8 cellular contexts compared by ENCODE assay signal in the genomic region with DNA sequence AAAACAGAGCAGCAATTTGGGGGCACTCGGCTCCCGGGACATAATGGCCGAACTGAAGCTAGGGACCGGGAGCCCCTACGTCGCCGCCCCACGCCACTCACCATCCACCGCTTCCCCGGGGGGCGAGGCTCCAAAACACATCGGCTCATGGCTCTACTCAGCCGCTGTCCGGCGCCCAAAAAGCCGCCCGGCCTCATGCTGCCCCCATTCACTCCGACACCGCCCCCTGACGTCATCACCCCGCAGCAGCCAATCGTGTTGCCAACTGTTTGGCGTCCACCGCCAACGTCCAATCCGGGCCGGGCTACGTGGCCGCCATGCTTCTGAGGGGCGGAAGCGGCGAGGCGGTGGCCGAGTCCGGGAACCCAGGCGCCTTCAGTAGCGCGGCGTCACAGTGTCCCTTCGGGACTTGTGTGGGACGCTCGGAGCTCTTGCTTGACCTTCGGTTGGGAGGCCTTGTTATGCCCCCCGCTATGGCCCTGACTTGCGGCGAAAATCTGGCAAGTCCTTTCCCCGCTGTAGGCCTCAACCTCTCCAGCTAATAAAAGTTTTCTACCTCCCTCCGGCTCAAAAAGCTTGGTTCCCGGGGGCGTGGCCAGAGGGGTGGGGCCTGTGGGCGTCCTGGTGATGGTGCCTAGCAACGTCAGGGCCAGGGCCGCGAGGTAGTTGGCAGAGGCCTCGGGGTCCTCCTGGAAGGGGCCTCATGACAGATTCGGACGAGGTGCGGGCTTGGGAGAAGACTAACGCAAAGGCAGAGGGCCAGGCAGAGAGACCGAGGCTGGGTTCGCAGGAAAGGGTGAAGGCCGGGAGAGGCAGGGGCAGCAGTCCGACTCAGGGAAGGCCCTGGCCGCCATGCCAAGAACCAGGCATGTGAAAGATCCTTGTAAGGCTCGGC. TPM values are rescaled to one million over a fixed set of nuclear protein-coding genes. Genes with fewer than 3 reads are reported as not detected.
DNase-seq lines count a peak whose midpoint lies in the region; ATAC-seq, FAIRE-seq and TF ChIP-seq lines count a peak whose summit lies in the region.

Gene PTRH1 (minus strand): TSS at position 221 of the 895 bp plus-strand sequence. CDS start 24 bp downstream, at position 197.
A gene with protein sequence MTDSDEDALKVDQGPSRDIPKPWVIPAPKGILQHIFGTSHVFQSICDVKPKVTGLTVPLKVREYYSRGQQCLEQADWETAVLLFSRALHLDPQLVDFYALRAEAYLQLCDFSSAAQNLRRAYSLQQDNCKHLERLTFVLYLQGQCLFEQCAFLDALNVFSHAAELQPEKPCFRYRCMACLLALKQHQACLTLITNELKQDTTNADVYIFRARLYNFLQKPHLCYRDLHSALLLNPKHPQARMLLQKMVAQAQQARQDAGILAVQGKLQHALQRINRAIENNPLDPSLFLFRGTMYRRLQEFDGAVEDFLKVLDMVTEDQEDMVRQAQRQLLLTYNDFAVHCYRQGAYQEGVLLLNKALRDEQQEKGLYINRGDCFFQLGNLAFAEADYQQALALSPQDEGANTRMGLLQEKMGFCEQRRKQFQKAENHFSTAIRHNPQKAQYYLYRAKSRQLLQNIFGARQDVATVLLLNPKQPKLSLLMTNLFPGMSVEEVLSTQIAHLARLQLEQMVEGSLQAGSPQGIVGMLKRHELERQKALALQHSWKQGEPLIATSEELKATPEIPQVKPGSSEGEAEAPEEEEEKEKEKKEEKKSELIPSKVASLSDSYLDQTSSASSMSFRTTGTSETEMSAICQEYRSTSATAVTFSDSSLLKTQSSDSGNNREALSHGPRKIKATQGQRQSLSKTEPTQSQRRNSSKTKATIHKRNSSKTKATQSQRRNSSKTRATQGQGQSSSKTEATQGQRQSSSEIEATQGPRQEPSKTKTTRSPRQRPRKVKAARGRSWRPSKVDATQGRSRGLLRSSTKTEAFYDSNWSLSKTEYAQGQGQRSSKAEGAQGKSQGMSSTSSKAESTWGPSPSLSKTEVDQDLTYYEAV (plus strand): TSS at position 637 of the 895 bp plus-strand sequence. CDS start 67 bp downstream, at position 704.

- peak within 1 kb of the TSS; percentile 90 for H3K9ac ChIP-seq in keratinocyte (ENCODE audit: control insufficient read depth, extremely low read depth, insufficient read depth, low read length)

- peak; percentile 76 for ATAC-seq in HG03378 (IDR thresholded peaks at IDR 0.05; ENCODE audit: unreplicated experiment)

- peak; percentile 40 for TF ChIP-seq POLR2A in GM19099 (IDR thresholded peaks at IDR 0.05; ENCODE audit: extremely low read depth, insufficient read length, low read depth)

- dilution Hi-C loops in keratinocyte (cut with MboI; ENCODE audit: extremely low pct_ligation_motif_present, low sequenced_read_pairs): no loop called here

- peak within 1 kb of the TSS; percentile 91 for H2AFZ ChIP-seq in keratinocyte (ENCODE audit: control insufficient read depth, low read length)

- H3K4me2 ChIP-seq in keratinocyte (ENCODE audit: control insufficient read depth, extremely low read depth, insufficient read depth, low read depth, low read length): peak within 1 kb of the TSS; percentile 95

- H3K9me1 ChIP-seq in keratinocyte (ENCODE audit: control insufficient read depth, extremely low read depth, insufficient read depth, low read length): no peaks in the 10 kb centered on the region

- H3K9me3 ChIP-seq in keratinocyte (ENCODE audit: control insufficient read depth, low read depth, low read length): no peaks in the 10 kb centered on the region

- H3K79me2 ChIP-seq in keratinocyte (ENCODE audit: control insufficient read depth, insufficient read depth, low read length): peaks cover 9% of the 10 kb centered on the region

- FAIRE-seq in keratinocyte (lab: Jason Lieb, UNC): peak; percentile 76

- peak within 1 kb of the TSS; percentile 72 to 94 (median 90) for H3K4me3 ChIP-seq in keratinocyte (ENCODE audit: control insufficient read depth in 2 of 3, extremely low read depth in 1 of 3, insufficient read depth in 2 of 3, low read depth in 1 of 3, low read length in 3 of 3)

- no peaks in the 10 kb centered on the region for H4K20me1 ChIP-seq in keratinocyte (ENCODE audit: control insufficient read depth, extremely low read depth, insufficient read depth, low read length)

- TF ChIP-seq CTCF in keratinocyte (optimal IDR thresholded peaks at IDR 0.05 in 1 of 3, IDR thresholded peaks at IDR 0.05 in 1 of 3, conservative IDR thresholded peaks at IDR 0.05 in 1 of 3; ENCODE audit: extremely low read depth in 1 of 3, insufficient read depth in 2 of 3, low read length in 3 of 3): no peak

- no peaks in the 10 kb centered on the region for H3K27me3 ChIP-seq in keratinocyte (ENCODE audit: control insufficient read depth, extremely low read depth, insufficient read depth, low read length)

- H3K36me3 ChIP-seq in keratinocyte (ENCODE audit: control insufficient read depth in 2 of 2, extremely low read depth in 1 of 2, insufficient read depth in 2 of 2, low read length in 2 of 2): peaks cover 0 to 4% of the 10 kb centered on the region in 2 experiments

- H3K27ac ChIP-seq in keratinocyte (ENCODE audit: control insufficient read depth, insufficient read depth, low read length): peak within 1 kb of the TSS; percentile 59

- H3K4me1 ChIP-seq in keratinocyte (ENCODE audit: control insufficient read depth, extremely low read depth, insufficient read depth, low read length): peaks cover 12% of the 10 kb centered on the region

- DNase-seq in AG20443 (ENCODE audit: low spot score): peak; percentile 99
- DNase-seq in NCI-H446 treated with DMSO at 0.1 percent for 48 hours (lab: John Stamatoyannopoulos, UW): peak; percentile 77
- peak; percentile 97 for DNase-seq in activated CD4-positive, CD25-positive, alpha-beta regulatory T cell treated with anti-CD3 and anti-CD28 coated beads, Interleukin-2, amount 50 U/mL, for 72 hours
- DNase-seq in cerebellar nuclear complex (lab: John Stamatoyannopoulos, UW): peak; percentile 44 to 89
- no peak for DNase-seq in keratinocyte (ENCODE audit: low read depth, low spot score)
- DNase-seq in stimulated activated CD4-positive, alpha-beta T cell treated with anti-CD3 and anti-CD28 coated beads, Interleukin-12 subunit alpha, Interleukin-12 subunit beta, amount 100 ng/mL, for 48 hours (ENCODE audit: low read depth in 2 of 3, low spot score in 1 of 3): peak; percentile 91 to 98 (median 96)

RNA-seq across cellular contexts. Expression of gene PTRH1, which starts in this region (rescaled TPM):
- 14.3 to 25.2 TPM (median 14.9 TPM) in 3 replicates for polyA plus RNA-seq in keratinocyte
- polyA plus RNA-seq in keratinocyte (2011; ENCODE audit: low read depth): 3.9 TPM
- polyA plus RNA-seq in keratinocyte (2011; cell fraction: cytosol; rRNA removed): 9.3 and 30.8 TPM in 2 replicates
- polyA plus RNA-seq in keratinocyte (2011; cell fraction: nucleus; rRNA removed): 12.4 and 20.2 TPM in 2 replicates
- 12.5 and 37.5 TPM in 2 replicates for polyA plus RNA-seq in keratinocyte (2012; ENCODE audit: low replicate concordance)
- polyA minus RNA-seq in keratinocyte: 4.8 to 10.2 TPM (median 5.9 TPM) in 3 replicates
- polyA minus RNA-seq in keratinocyte (2011; cell fraction: cytosol; rRNA and poly(A)+ RNA removed): 35.7 TPM
- 10.2 and 10.8 TPM in 2 replicates for polyA minus RNA-seq in keratinocyte (2011; cell fraction: nucleus; rRNA and poly(A)+ RNA removed)

RNA-seq across cellular contexts. Expression of the second gene that starts in this region (rescaled TPM):
- 0.03 to 0.05 TPM in 2 of 3 replicates, not detected in the other for polyA plus RNA-seq in keratinocyte
- not detected for polyA plus RNA-seq in keratinocyte (2011; ENCODE audit: low read depth)
- 0.01 TPM in 1 of 2 replicates, not detected in the other for polyA plus RNA-seq in keratinocyte (2011; cell fraction: cytosol; rRNA removed)
- 0.08 TPM in 1 of 2 replicates, not detected in the other for polyA plus RNA-seq in keratinocyte (2011; cell fraction: nucleus; rRNA removed)
- polyA plus RNA-seq in keratinocyte (2012; ENCODE audit: low replicate concordance): not detected in 2 replicates
- 0.10 TPM in 1 of 3 replicates, not detected in the others for polyA minus RNA-seq in keratinocyte
- polyA minus RNA-seq in keratinocyte (2011; cell fraction: cytosol; rRNA and poly(A)+ RNA removed): not detected
- not detected in 2 replicates for polyA minus RNA-seq in keratinocyte (2011; cell fraction: nucleus; rRNA and poly(A)+ RNA removed)
